Comparison of ENCODE assay signal across 1 cellular context in genomic region chr2:102736174-102736606, GRCh38.
TF ChIP-seq lines count a peak whose summit lies in the region.

No MANE protein-coding gene starts in this region.

TF ChIP-seq in HepG2, 621 proteins besides CTCF, POLR2A, EP300 and RAD21 (continued from another document):
- TF ChIP-seq REST (IDR thresholded peaks at IDR 0.05; ENCODE audit: borderline replicate concordance in 1 of 2, low read depth in 1 of 2, low read length in 2 of 2) (no peak), ZNF343 (CRISPR knock-in tag; IDR thresholded peaks at IDR 0.05) (no peak), ATF5 (CRISPR knock-in tag; IDR thresholded peaks at IDR 0.05; ENCODE audit: low read depth) (no peak), SRY (CRISPR knock-in tag; IDR thresholded peaks at IDR 0.05) (peak; percentile 8; the same call in 1 of the 2 replicates), ZFP90 (CRISPR knock-in tag; IDR thresholded peaks at IDR 0.05; ENCODE audit: borderline replicate concordance) (no peak; the same call in 1 of the 2 replicates), ZNF652 (CRISPR knock-in tag; IDR thresholded peaks at IDR 0.05; ENCODE audit: borderline replicate concordance, low read depth) (no peak), ZNF703 (CRISPR knock-in tag; IDR thresholded peaks at IDR 0.05; ENCODE audit: borderline replicate concordance) (no peak), MLXIP (CRISPR knock-in tag; IDR thresholded peaks at IDR 0.05; ENCODE audit: borderline replicate concordance) (no peak; the same call in 1 of the 2 replicates), SMARCC2 (IDR thresholded peaks at IDR 0.05) (no peak), HNF1B (CRISPR knock-in tag; IDR thresholded peaks at IDR 0.05) (peak; percentile 34; the same call in 1 of the 2 replicates), PHF5A (CRISPR knock-in tag; IDR thresholded peaks at IDR 0.05; ENCODE audit: low read depth, unreplicated experiment) (no peak), NR3C1 (CRISPR knock-in tag; IDR thresholded peaks at IDR 0.05) (no peak), ZNF563 (CRISPR knock-in tag; IDR thresholded peaks at IDR 0.05) (no peak), ZNF17 (CRISPR knock-in tag; IDR thresholded peaks at IDR 0.05) (peak; percentile 85), PPARG (CRISPR knock-in tag; conservative IDR thresholded peaks at IDR 0.05) (peak; percentile 67; the same call in 1 of the 2 replicates), SP5 (CRISPR knock-in tag; IDR thresholded peaks at IDR 0.05; ENCODE audit: borderline replicate concordance, low read depth) (no peak), RBFOX2 (IDR thresholded peaks at IDR 0.05; ENCODE audit: low read depth, low read length) (no peak), PHB2 (IDR thresholded peaks at IDR 0.05; ENCODE audit: partially characterized antibody) (no peak), SKI (IDR thresholded peaks at IDR 0.05; ENCODE audit: partially characterized antibody) (no peak), ZKSCAN1 (IDR thresholded peaks at IDR 0.05; ENCODE audit: low read length) (peak; percentile 35; the same call in 1 of the 2 replicates), NR2F6 (IDR thresholded peaks at IDR 0.05) (no peak), NR2F6 (CRISPR knock-in tag; IDR thresholded peaks at IDR 0.05) (no peak), ZNF350 (CRISPR knock-in tag; IDR thresholded peaks at IDR 0.05; ENCODE audit: borderline replicate concordance, low read depth) (no peak), MAZ (IDR thresholded peaks at IDR 0.05; ENCODE audit: borderline replicate concordance, low read depth, low read length) (no peak), MAZ (CRISPR knock-in tag; IDR thresholded peaks at IDR 0.05; ENCODE audit: low read depth) (no peak), ZNF576 (CRISPR knock-in tag; IDR thresholded peaks at IDR 0.05) (no peak), ZNF776 (CRISPR knock-in tag; IDR thresholded peaks at IDR 0.05) (no peak), ZNF737 (CRISPR knock-in tag; IDR thresholded peaks at IDR 0.05; ENCODE audit: borderline replicate concordance) (peak; percentile 4; the same call in 1 of the 2 replicates), PAX8 (CRISPR knock-in tag; IDR thresholded peaks at IDR 0.05; ENCODE audit: borderline replicate concordance) (peak; percentile 70; the same call in 1 of the 2 replicates), ZNF609 (CRISPR knock-in tag; IDR thresholded peaks at IDR 0.05; ENCODE audit: borderline replicate concordance) (0 out of 2 replicates have a peak, but pooled peaks have one; percentile 38), NCOA1 (CRISPR knock-in tag; IDR thresholded peaks at IDR 0.05) (no peak), JUN (CRISPR knock-in tag; IDR thresholded peaks at IDR 0.05) (no peak), CSRNP2 (CRISPR knock-in tag; conservative IDR thresholded peaks at IDR 0.05; ENCODE audit: low read depth) (no peak), CSRNP1 (CRISPR knock-in tag; IDR thresholded peaks at IDR 0.05) (no peak; the same call in 1 of the 2 replicates), PCBP1 (IDR thresholded peaks at IDR 0.05; ENCODE audit: borderline replicate concordance, low read depth, low read length) (0 out of 2 replicates have a peak, but pooled peaks have one; percentile 50), MYNN (CRISPR knock-in tag; IDR thresholded peaks at IDR 0.05; ENCODE audit: low read depth) (no peak), ZNF383 (CRISPR knock-in tag; IDR thresholded peaks at IDR 0.05; ENCODE audit: borderline replicate concordance) (no peak), RXRA (CRISPR knock-in tag; IDR thresholded peaks at IDR 0.05) (no peak), ZNF496 (CRISPR knock-in tag; IDR thresholded peaks at IDR 0.05; ENCODE audit: insufficient replicate concordance) (no peak), EED (CRISPR knock-in tag; IDR thresholded peaks at IDR 0.05) (no peak), DR1 (CRISPR knock-in tag; IDR thresholded peaks at IDR 0.05) (no peak), ZNF225 (CRISPR knock-in tag; IDR thresholded peaks at IDR 0.05) (no peak), ZNF891 (CRISPR knock-in tag; IDR thresholded peaks at IDR 0.05) (no peak), SMC3 (IDR thresholded peaks at IDR 0.05; ENCODE audit: low read length) (no peak), ZNF264 (CRISPR knock-in tag; IDR thresholded peaks at IDR 0.05) (peak; percentile 32; the same call in 1 of the 2 replicates), HOXA5 (CRISPR knock-in tag; IDR thresholded peaks at IDR 0.05) (no peak), MIER3 (CRISPR knock-in tag; IDR thresholded peaks at IDR 0.05; ENCODE audit: borderline replicate concordance) (peak; percentile 2; the same call in 1 of the 2 replicates), SALL1 (CRISPR knock-in tag; IDR thresholded peaks at IDR 0.05) (no peak), TRIM22 (IDR thresholded peaks at IDR 0.05) (no peak), HNRNPL (IDR thresholded peaks at IDR 0.05; ENCODE audit: low read depth, low read length) (no peak)
